Comparison of ENCODE assay signal across 21 cellular contexts in genomic region chr16:79188115-79188779, GRCh38.
DNase-seq lines count a peak whose midpoint lies in the region; ATAC-seq, FAIRE-seq and TF ChIP-seq lines count a peak whose summit lies in the region.
"Had no signal": no experiment of that assay in that cellular context is flagged by ENCODE, and none has a peak within 500 bp of the region (broad histone marks: within the 10 kb centered on the region; RNA-seq: fewer than 3 reads in every experiment).

No MANE protein-coding gene starts in this region.

- CTCF ChIA-PET in H1 (lab: Charles Lee; ENCODE audit: partially characterized antibody), result interaction anchor here (0.6 kb wide), 1 partner anchor 15 kb away, joined by 3 read pairs; no protein-coding TSS in a partner anchor

- peaks cover 3% of the 10 kb centered on the region for H3K9me3 Mint-ChIP-seq in natural killer cell treated with Interleukin-12 subunit alpha and Interleukin-12 subunit beta and Interleukin-15 and Interleukin-18, amount 100 ng/mL, for 72 hours

- FAIRE-seq in H1 (lab: Jason Lieb, UNC), result no peak
- FAIRE-seq: D721Med had no signal

- peaks cover 3% of the 10 kb centered on the region; the same call in 1 of the 2 replicates for H3K27me3 ChIP-seq in DOHH2 (ENCODE audit: control insufficient read depth, low read length)
- H3K27me3 ChIP-seq in MM.1S (replicated peaks; ENCODE audit: insufficient read depth, low read length), result no peaks in the 10 kb centered on the region
- H3K27me3 ChIP-seq in H1 (replicated peaks in 1 of 4; ENCODE audit: control insufficient read depth in 3 of 4, extremely low read depth in 1 of 4, insufficient read depth in 3 of 4, low read length in 3 of 4), result no peaks in the 10 kb centered on the region; a peak in 1 of 7 replicates
- H3K27me3 ChIP-seq: MG63 had no signal

- no peak overlapping the region for H3K9ac ChIP-seq in MM.1S (ENCODE audit: low read length)
- no peak overlapping the region for H3K9ac ChIP-seq in H1 (replicated peaks in 1 of 4; ENCODE audit: extremely low read depth in 1 of 4, low read depth in 3 of 4, low read length in 3 of 4)

- H3K27ac ChIP-seq in DOHH2 (ENCODE audit: low read depth, low read length) (no peak overlapping the region), MM.1S (ENCODE audit: low read length) (no peak overlapping the region), H1 (ENCODE audit: low read depth, low read length) (no peak overlapping the region)
- H3K27ac ChIP-seq: HL-60, PC-9, SK-N-MC had no signal

- peaks cover 13% of the 10 kb centered on the region for H3K36me3 Mint-ChIP-seq in natural killer cell treated with Interleukin-12 subunit alpha and Interleukin-12 subunit beta and Interleukin-15 and Interleukin-18, amount 100 ng/mL, for 72 hours

- H3K4me1 Mint-ChIP-seq in natural killer cell treated with Interleukin-12 subunit alpha and Interleukin-12 subunit beta and Interleukin-15 and Interleukin-18, amount 100 ng/mL, for 72 hours (ENCODE audit: low read depth in 2 of 2), result peaks cover 22 to 23% of the 10 kb centered on the region in 2 donors

- H3K79me1 ChIP-seq in H1 (ENCODE audit: low read depth, low read length), result no peaks in the 10 kb centered on the region

- peak overlapping the region; percentile 47 for H3K4me3 Mint-ChIP-seq in natural killer cell treated with Interleukin-12 subunit alpha and Interleukin-12 subunit beta and Interleukin-15 and Interleukin-18, amount 100 ng/mL, for 72 hours
- H3K4me3 Mint-ChIP-seq: CD4-positive, alpha-beta memory T cell had no signal

- peak overlapping the region; percentile 2; the same call in 1 of the 2 replicates for H3K18ac ChIP-seq in H1 (ENCODE audit: extremely low read depth, low read length)

- H3K9me3 ChIP-seq in DOHH2 (ENCODE audit: control insufficient read depth, insufficient read depth, low read length) (no peaks in the 10 kb centered on the region; the same call in 1 of the 2 replicates), MM.1S (replicated peaks; ENCODE audit: insufficient read depth, low read length) (no peaks in the 10 kb centered on the region), H1 (ENCODE audit: insufficient read depth in 2 of 2, low read depth in 1 of 2, low read length in 1 of 2) (no peaks in the 10 kb centered on the region)
- H3K9me3 ChIP-seq: MG63 had no signal

- no peak overlapping the region for H2AK5ac ChIP-seq in H1 (ENCODE audit: low read depth, low read length)

- peak overlapping the region; percentile 49 for H3K4me2 ChIP-seq in DOHH2 (ENCODE audit: low read length)
- peak overlapping the region; percentile 27; the same call in 1 of the 2 replicates for H3K4me2 ChIP-seq in MM.1S (ENCODE audit: low read depth, low read length)
- H3K4me2 ChIP-seq in H1 (ENCODE audit: insufficient read depth in 1 of 2, low read depth in 2 of 2, low read length in 2 of 2), result peak overlapping the region; percentile 17 to 21; a peak in 2 of 4 replicates
- H3K4me2 ChIP-seq: PC-9 had no signal

- 0 out of 2 replicates have a peak overlapping the region, but pooled peaks have one; percentile 27 for H2BK20ac ChIP-seq in H1 (ENCODE audit: low read length)

- POLR2A ChIA-PET in H1 (lab: Charles Lee; ENCODE audit: partially characterized antibody), result interaction anchor here (0.6 kb wide), 1 partner anchor 113 kb away, joined by 4 read pairs; no protein-coding TSS in a partner anchor

- 54% methylated on average over 14 of the region's 14 CpGs; no CpG with 5 or more reads in 1 of the 2 experiments for WGBS in H1 (ENCODE audit: extremely low coverage in 1 of 2, insufficient coverage in 1 of 2, insufficient read length in 1 of 2, insufficient replicate concordance in 2 of 2, low coverage in 1 of 2, low lambda C conversion rate in 2 of 2, missing lambda C conversion rate in 1 of 2), 2 experiments

- H3K56ac ChIP-seq in H1 (replicated peaks; ENCODE audit: insufficient read length, low read depth, low read length), result no peak overlapping the region

- no peak overlapping the region for H4K8ac ChIP-seq in H1 (ENCODE audit: extremely low read depth, insufficient read depth, low read length)

- H3K4me1 ChIP-seq in DOHH2 (ENCODE audit: control insufficient read depth, low read length) (peaks cover 11% of the 10 kb centered on the region), MM.1S (ENCODE audit: low read length) (peaks cover 4% of the 10 kb centered on the region; the same call in 1 of the 2 replicates), H1 (replicated peaks in 1 of 4; ENCODE audit: control insufficient read depth in 3 of 4, insufficient read depth in 4 of 4, low read length in 3 of 4) (peaks cover 0 to 6% (median 5%) of the 10 kb centered on the region in 4 experiments; a peak in 3 of 7 replicates)

- H3K4ac ChIP-seq in H1 (replicated peaks; ENCODE audit: insufficient read length, low read depth, low read length), result no peak overlapping the region

- no peak for TF ChIP-seq RAD21 in H1 (IDR thresholded peaks at IDR 0.05 in 1 of 2, conservative IDR thresholded peaks at IDR 0.05 in 1 of 2; ENCODE audit: low read depth in 2 of 2, low read length in 2 of 2)

- H3K79me2 ChIP-seq in DOHH2 (ENCODE audit: control insufficient read depth, low read length), result no peaks in the 10 kb centered on the region
- H3K79me2 ChIP-seq in MM.1S (ENCODE audit: low read length), result no peaks in the 10 kb centered on the region
- H3K79me2 ChIP-seq in H1 (ENCODE audit: control insufficient read depth in 1 of 2, insufficient read depth in 2 of 2, low read length in 2 of 2), result no peaks in the 10 kb centered on the region

- H3K4me3 ChIP-seq in DOHH2 (ENCODE audit: low read length) (peak overlapping the region; percentile 19), MM.1S (ENCODE audit: low read length) (no peak overlapping the region), H1 (ENCODE audit: extremely low read depth in 1 of 4, insufficient read depth in 2 of 4, low read depth in 3 of 4, low read length in 4 of 4) (no peak overlapping the region)
- H3K4me3 ChIP-seq: MG63, PC-9, SK-N-MC had no signal

- H2BK15ac ChIP-seq in H1 (ENCODE audit: low read length), result no peak overlapping the region

- H3K9me2 ChIP-seq in DOHH2 (replicated peaks; ENCODE audit: control insufficient read depth, low read length), result no peaks in the 10 kb centered on the region
- H3K9me2 ChIP-seq in MM.1S (replicated peaks; ENCODE audit: insufficient read depth, low read length), result no peaks in the 10 kb centered on the region

- no peak overlapping the region for H3K14ac ChIP-seq in H1 (ENCODE audit: insufficient read length)

- H2BK12ac ChIP-seq in H1 (ENCODE audit: low read depth, low read length), result peak overlapping the region; percentile 18; the same call in 1 of the 2 replicates

- no peak for TF ChIP-seq EP300 in H1 (IDR thresholded peaks at IDR 0.05; ENCODE audit: borderline replicate concordance in 1 of 2, low read depth in 2 of 2, low read length in 2 of 2)

- no peak overlapping the region for H2BK5ac ChIP-seq in H1 (ENCODE audit: low read depth, low read length)

- no peak for TF ChIP-seq CTCF in DOHH2 (IDR thresholded peaks at IDR 0.05; ENCODE audit: low read depth, low read length, poor library complexity, severe bottlenecking)
- TF ChIP-seq CTCF in MM.1S (IDR thresholded peaks at IDR 0.05; ENCODE audit: low read length), result no peak
- TF ChIP-seq CTCF in H1 (IDR thresholded peaks at IDR 0.05; ENCODE audit: control extremely low read depth in 1 of 3, insufficient read depth in 1 of 3, low read depth in 1 of 3, low read length in 3 of 3), result no peak

- no peak overlapping the region for H3K23ac ChIP-seq in H1 (ENCODE audit: insufficient read length)

- peak overlapping the region in 1 of 2 donors; percentile 15 for H3K27ac Mint-ChIP-seq in natural killer cell treated with Interleukin-12 subunit alpha and Interleukin-12 subunit beta and Interleukin-15 and Interleukin-18, amount 100 ng/mL, for 72 hours
- H3K27ac Mint-ChIP-seq: CD4-positive, alpha-beta memory T cell had no signal

- DNase-seq in MM.1S (peak; percentile 26), H1 (ENCODE audit: low read depth in 1 of 2, low spot score in 2 of 2) (no peak), LoVo (ENCODE audit: low spot score) (no peak), amygdala (lab: John Stamatoyannopoulos, UW) (no peak), SW480 (ENCODE audit: low spot score) (no peak), dermis blood vessel endothelial cell (no peak)
- no peak for DNase-seq in natural killer cell treated with Interleukin-12 subunit alpha and Interleukin-12 subunit beta and Interleukin-15 and Interleukin-18, amount 100 ng/mL, for 72 hours (ENCODE audit: low spot score)
- DNase-seq: CD4-positive, alpha-beta memory T cell; DND-41; HCEC 1CT; KG1; MG63; NCI-H1105 treated with DMSO at 0.1 percent for 48 hours; NCI-H187; NCI-H510A treated with DMSO at 0.1 percent for 48 hours; PC-9 had no signal

- H3K36me3 ChIP-seq in DOHH2 (ENCODE audit: control insufficient read depth, low read length) (no peaks in the 10 kb centered on the region), MM.1S (replicated peaks; ENCODE audit: insufficient read depth, low read length) (no peaks in the 10 kb centered on the region), H1 (ENCODE audit: control insufficient read depth in 2 of 4, insufficient read depth in 4 of 4, low read length in 3 of 4) (no peaks in the 10 kb centered on the region)
- H3K36me3 ChIP-seq: MG63 had no signal

- no peak overlapping the region for H2BK120ac ChIP-seq in H1 (replicated peaks; ENCODE audit: low read depth, low read length)

- H4K20me1 ChIP-seq in DOHH2 (ENCODE audit: control insufficient read depth, insufficient read depth, low read depth, low read length) (no peaks in the 10 kb centered on the region), MM.1S (ENCODE audit: insufficient read depth, low read length) (no peaks in the 10 kb centered on the region), H1 (replicated peaks in 1 of 2; ENCODE audit: control insufficient read depth in 1 of 2, insufficient read depth in 2 of 2, low read length in 2 of 2) (no peaks in the 10 kb centered on the region)

- peaks cover 0 to 4% of the 10 kb centered on the region in 2 donors for H3K27me3 Mint-ChIP-seq in natural killer cell treated with Interleukin-12 subunit alpha and Interleukin-12 subunit beta and Interleukin-15 and Interleukin-18, amount 100 ng/mL, for 72 hours
- H3K27me3 Mint-ChIP-seq: CD4-positive, alpha-beta memory T cell had no signal

- H4K91ac ChIP-seq in H1 (replicated peaks; ENCODE audit: insufficient read length, low read length), result no peak overlapping the region

- no peak for TF ChIP-seq POLR2A in H1 (IDR thresholded peaks at IDR 0.05; ENCODE audit: control extremely low read depth in 1 of 2, low read depth in 2 of 2, low read length in 2 of 2)

- ATAC-seq in natural killer cell treated with Interleukin-12 subunit alpha and Interleukin-12 subunit beta and Interleukin-15 and Interleukin-18, amount 100 ng/mL, for 72 hours, result no peak
- ATAC-seq: Right ventricle myocardium inferior had no signal

- H4K5ac ChIP-seq in H1 (ENCODE audit: insufficient read length, low read depth, low read length), result no peak overlapping the region

- no peaks in the 10 kb centered on the region for H3K23me2 ChIP-seq in H1 (ENCODE audit: low read depth, low read length)

- H3F3A ChIP-seq in DOHH2 (ENCODE audit: control insufficient read depth, insufficient read depth) (no peaks in the 10 kb centered on the region), MM.1S (ENCODE audit: insufficient read depth, low read length) (no peaks in the 10 kb centered on the region)

- H2AFZ ChIP-seq in MM.1S (ENCODE audit: low read length), result no peak overlapping the region
- 0 out of 2 replicates have a peak overlapping the region, but pooled peaks have one; percentile 9 for H2AFZ ChIP-seq in H1 (ENCODE audit: low read length)
- H2AFZ ChIP-seq: PC-9 had no signal

TF ChIP-seq in H1, 55 proteins besides CTCF, POLR2A, EP300 and RAD21 (continues in another document):
- TF ChIP-seq BRCA1 (IDR thresholded peaks at IDR 0.05; ENCODE audit: low read depth, low read length), result no peak
